Comparison of ENCODE assay signal across 9 cellular contexts in genomic region chr7:111756687-111757178, GRCh38.
DNase-seq lines count a peak whose midpoint lies in the region; ATAC-seq and TF ChIP-seq lines count a peak whose summit lies in the region.
"Had no signal": no experiment of that assay in that cellular context is flagged by ENCODE, and none has a peak within 500 bp of the region (broad histone marks: within the 10 kb centered on the region; RNA-seq: fewer than 3 reads in every experiment).

No MANE protein-coding gene starts in this region.

- no peaks in the 10 kb centered on the region for H3K36me3 ChIP-seq in DND-41 (ENCODE audit: insufficient read depth, low read length)
- H3K36me3 ChIP-seq in SK-N-MC (ENCODE audit: insufficient read depth, low read length) = no peaks in the 10 kb centered on the region
- H3K36me3 ChIP-seq in esophagus squamous epithelium = peaks cover 0 to 35% (median 0%) of the 10 kb centered on the region in 3 donors

- H3K27ac ChIP-seq in DND-41 (ENCODE audit: low read length) = no peak overlapping the region
- H3K27ac ChIP-seq in SK-N-MC = no peak overlapping the region
- peak overlapping the region in 1 of 4 donors; percentile 54 for H3K27ac ChIP-seq in esophagus squamous epithelium

- TF ChIP-seq POLR2A in esophagus squamous epithelium (IDR thresholded peaks at IDR 0.05) = no peak

- H3K9me3 ChIP-seq in DND-41 (ENCODE audit: insufficient read depth, low read length, severe bottlenecking) (no peaks in the 10 kb centered on the region), SK-N-MC (ENCODE audit: low read depth, low read length) (no peaks in the 10 kb centered on the region), esophagus squamous epithelium (no peaks in the 10 kb centered on the region)

- WGBS in esophagus squamous epithelium, 2 donors = 71 to 72% methylated on average over 11 of the region's 11 CpGs

- no peaks in the 10 kb centered on the region for H3K79me2 ChIP-seq in DND-41 (ENCODE audit: insufficient read depth, low read length)

- ATAC-seq in DND-41 (ENCODE audit: insufficient read depth, low read depth) = peak; percentile 55; the same call in 2 of the 3 replicates
- peak; percentile 75 for ATAC-seq in omental fat pad (ENCODE audit: low FRiP score)
- no peak for ATAC-seq in GM21447 (IDR thresholded peaks at IDR 0.05; ENCODE audit: unreplicated experiment)

- no peaks in the 10 kb centered on the region for H3K9me3 Mint-ChIP-seq in glutamatergic neuron (ENCODE audit: unreplicated experiment)

- no peaks in the 10 kb centered on the region for H4K20me1 ChIP-seq in DND-41 (ENCODE audit: insufficient read depth, low read length)

- no peak overlapping the region for H3K9ac ChIP-seq in DND-41 (ENCODE audit: low read depth, low read length)
- no peak overlapping the region for H3K9ac ChIP-seq in SK-N-MC (ENCODE audit: insufficient read length)

- TF ChIP-seq CTCF in DND-41 (IDR thresholded peaks at IDR 0.05; ENCODE audit: borderline replicate concordance, extremely low read depth, low read length, poor library complexity, severe bottlenecking) = peak; percentile 14
- TF ChIP-seq CTCF in glutamatergic neuron (IDR thresholded peaks at IDR 0.05; ENCODE audit: partially characterized antibody, unreplicated experiment) = no peak
- TF ChIP-seq CTCF in omental fat pad (IDR thresholded peaks at IDR 0.05) = no peak
- no peak for TF ChIP-seq CTCF in esophagus squamous epithelium (IDR thresholded peaks at IDR 0.05)

- DNase-seq in DND-41 (peak; percentile 24), SK-N-MC (ENCODE audit: low read depth, low spot score) (no peak), glutamatergic neuron (peak; percentile 33), omental fat pad (ENCODE audit: low spot score) (no peak), esophagus squamous epithelium (lab: John Stamatoyannopoulos, UW) (no peak), NCI-H1417 (lab: John Stamatoyannopoulos, UW) (no peak), NCI-H226 (no peak)
- DNase-seq: stimulated activated naive CD4-positive, alpha-beta T cell treated with Interleukin-2 at 50 U/mL for 16 hours had no signal

- H2AFZ ChIP-seq in DND-41 (ENCODE audit: low read depth, low read length) = no peak overlapping the region

- no peaks in the 10 kb centered on the region for H3K27me3 ChIP-seq in DND-41 (ENCODE audit: insufficient read depth, low read length, poor library complexity)
- no peaks in the 10 kb centered on the region for H3K27me3 ChIP-seq in esophagus squamous epithelium

- no peak overlapping the region for H3K4me2 ChIP-seq in DND-41 (ENCODE audit: insufficient read depth, low read length)

- H3K4me1 ChIP-seq in DND-41 (ENCODE audit: insufficient read depth, low read length) (no peaks in the 10 kb centered on the region), esophagus squamous epithelium (no peaks in the 10 kb centered on the region)

- no peaks in the 10 kb centered on the region for H3K27me3 Mint-ChIP-seq in glutamatergic neuron (ENCODE audit: unreplicated experiment)

- no peak overlapping the region for H3K27ac Mint-ChIP-seq in glutamatergic neuron (ENCODE audit: unreplicated experiment)

- H3K4me3 ChIP-seq in DND-41 (ENCODE audit: low read depth in 1 of 2, low read length in 2 of 2) (no peak overlapping the region), SK-N-MC (peak overlapping the region; percentile 39; the same call in 1 of the 2 replicates), esophagus squamous epithelium (peak overlapping the region in 1 of 4 donors; percentile 9)

- peaks cover 14% of the 10 kb centered on the region for H3K4me1 Mint-ChIP-seq in glutamatergic neuron (ENCODE audit: low read depth, unreplicated experiment)

- H3K36me3 Mint-ChIP-seq in glutamatergic neuron (ENCODE audit: unreplicated experiment) = peaks cover 5% of the 10 kb centered on the region

- H3K4me3 Mint-ChIP-seq in glutamatergic neuron (ENCODE audit: unreplicated experiment) = peak overlapping the region; percentile 77

- intact Hi-C loops in esophagus squamous epithelium (cut with DNase I) = loop anchor here (5.0 kb wide), 1 partner anchor 96 kb away; no protein-coding TSS in a partner anchor

Comparison
In these comparisons a context has a peak if more than half of its experiments do, and no peak if none do; other contexts are left out.
1. DNase-seq: peak in DND-41 (single experiment) and glutamatergic neuron (single experiment); none in SK-N-MC (single experiment), omental fat pad (single experiment), esophagus squamous epithelium (single experiment), NCI-H1417 (0 of 3) and NCI-H226 (single experiment).